Comparison of ENCODE assay signal across 1 cellular context in genomic region chr11:36408476-36409136, GRCh38.
TF ChIP-seq lines count a peak whose summit lies in the region.

No MANE protein-coding gene starts in this region.

TF ChIP-seq in IMR-90, 13 proteins besides CTCF, POLR2A, EP300 and RAD21 (continued from another document):
- no peak for TF ChIP-seq USF2 (IDR thresholded peaks at IDR 0.05; ENCODE audit: low read depth, low read length)
